In the genomic region with DNA sequence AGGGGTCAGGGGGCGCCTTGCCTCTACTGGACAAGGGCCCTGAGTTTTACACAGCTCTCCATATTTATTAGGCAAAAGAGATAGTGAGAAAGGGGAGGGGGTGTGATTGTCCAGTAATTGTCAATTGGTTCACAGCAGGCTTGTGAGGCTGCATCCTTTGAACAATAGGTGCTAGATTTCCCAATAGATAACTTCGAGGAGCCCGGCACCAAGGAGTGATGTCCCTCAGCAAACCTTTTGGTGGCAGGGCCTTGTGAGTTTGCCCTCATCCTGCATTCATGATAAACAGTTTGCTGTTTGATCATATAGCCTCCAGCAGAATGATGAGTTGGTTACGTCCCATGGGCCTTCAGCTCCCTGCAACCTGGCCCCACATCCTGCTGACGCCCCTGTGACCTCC, we compare ENCODE assay signal across 10 cellular contexts. TPM values are rescaled to one million over a fixed set of nuclear protein-coding genes. Genes with fewer than 3 reads are reported as not detected.
"Had no signal": no experiment of that assay in that cellular context is flagged by ENCODE, and none has a peak within 500 bp of the region (broad histone marks: within the 10 kb centered on the region; RNA-seq: fewer than 3 reads in every experiment).

No MANE protein-coding gene starts in this region.

- ATAC-seq: HCT116, K562 had no signal

- H3K9ac ChIP-seq: GM23248 had no signal

- H3K36me3 ChIP-seq: HAP-1 had no signal

- H3K9me3 ChIP-seq: HAP-1 had no signal

- H3K4me3 ChIP-seq: GM23248, HAP-1, K562 had no signal

- FAIRE-seq: HTR-8/SVneo, K562 had no signal

- DNase-seq: GM23248, GOT3, H7, HFFc6, IMR-90 had no signal

- H3K27ac ChIP-seq: GM23248 had no signal

RNA-seq across cellular contexts. Expression of a gene that starts 2.7 kb away (rescaled TPM):
- total RNA-seq: HFFc6, HT-29, IMR-90, K562 had no signal
- polyA plus RNA-seq: GM23248, IMR-90, K562 had no signal
